ENCODE assay signal across 9 cellular contexts in genomic region chr1:16644179-16645043, GRCh38. TPM values are rescaled to one million over a fixed set of nuclear protein-coding genes. Genes with fewer than 3 reads are reported as not detected.
A peak's percentile ranks its signal among the peaks of the same experiment; 100 is the strongest.
DNase-seq lines count a peak whose midpoint lies in the region; ATAC-seq, FAIRE-seq and TF ChIP-seq lines count a peak whose summit lies in the region.
"Had no signal": no experiment of that assay in that cellular context is flagged by ENCODE, and none has a peak within 500 bp of the region (broad histone marks: within the 10 kb centered on the region; RNA-seq: fewer than 3 reads in every experiment).

No MANE protein-coding gene starts in this region.

- H3K4me1 ChIP-seq in HepG2 (ENCODE audit: insufficient read depth, low read length) = peaks cover 53% of the 10 kb centered on the region

- TF ChIP-seq CTCF in C4-2B (conservative IDR thresholded peaks at IDR 0.05) (peak; percentile 11; the same call in 1 of the 2 replicates), HepG2 (CRISPR knock-in tag; IDR thresholded peaks at IDR 0.05) (peak; percentile 97)

- TF ChIP-seq RAD21 in HepG2 (CRISPR knock-in tag; IDR thresholded peaks at IDR 0.05) = peak; percentile 84

- peak in 1 of 2 experiments; percentile 74; a peak in 2 of 4 replicates for TF ChIP-seq POLR2A in HepG2 (IDR thresholded peaks at IDR 0.05; ENCODE audit: insufficient read depth in 1 of 2, low read depth in 2 of 2, low read length in 2 of 2)

- peaks cover 68% of the 10 kb centered on the region for H3K79me2 ChIP-seq in HepG2 (ENCODE audit: insufficient read depth, low read length)

- H4K20me1 ChIP-seq in HepG2 (ENCODE audit: insufficient read depth, low read length) = peaks cover 32% of the 10 kb centered on the region

- FAIRE-seq in HepG2 (lab: Jason Lieb, UNC) = peak; percentile 76
- FAIRE-seq: endometrium had no signal

- peak; percentile 85 for ATAC-seq in GM19351 (IDR thresholded peaks at IDR 0.05; ENCODE audit: unreplicated experiment)
- peak; percentile 57 for ATAC-seq in HG03469 (IDR thresholded peaks at IDR 0.05; ENCODE audit: unreplicated experiment)
- ATAC-seq in HepG2 = peak; percentile 78

- no peak overlapping the region for H3K27ac Mint-ChIP-seq in activated CD4-positive, alpha-beta T cell treated with anti-CD3 and anti-CD28 coated beads, Interleukin-2, amount 10 ng/mL, durations not matched to agents 24 days and 14 days

- H3K4me3 Mint-ChIP-seq in activated CD4-positive, alpha-beta T cell treated with anti-CD3 and anti-CD28 coated beads, Interleukin-2, amount 10 ng/mL, durations not matched to agents 24 days and 14 days = no peak overlapping the region

- no peaks in the 10 kb centered on the region for H3K36me3 Mint-ChIP-seq in activated CD4-positive, alpha-beta T cell treated with anti-CD3 and anti-CD28 coated beads, Interleukin-2, amount 10 ng/mL, durations not matched to agents 24 days and 14 days (ENCODE audit: low read depth)

- H3K4me1 Mint-ChIP-seq in activated CD4-positive, alpha-beta T cell treated with anti-CD3 and anti-CD28 coated beads, Interleukin-2, amount 10 ng/mL, durations not matched to agents 24 days and 14 days = peaks cover 3% of the 10 kb centered on the region

- peak overlapping the region; percentile 96 for H3K4me2 ChIP-seq in HepG2 (ENCODE audit: low read depth, low read length)

- H3K27ac ChIP-seq in C4-2B (peak overlapping the region; percentile 82), HepG2 (ENCODE audit: extremely low read length, insufficient read depth, low read length) (peak overlapping the region; percentile 96)

- WGBS in HepG2 (ENCODE audit: low lambda C conversion rate) = under 1% methylated on average over 71 of the region's 71 CpGs

- TF ChIP-seq EP300 in HepG2 (IDR thresholded peaks at IDR 0.05; ENCODE audit: low read depth in 2 of 2, low read length in 2 of 2) (peak in 1 of 2 experiments; percentile 59; a peak in 3 of 4 replicates), HepG2 (CRISPR knock-in tag; IDR thresholded peaks at IDR 0.05; ENCODE audit: borderline replicate concordance) (peak; percentile 87)

- no TSS peak for BruUV-seq in HepG2 (replicated peaks; lab: Mats Ljungman, UMichigan)

- H3K9ac ChIP-seq in HepG2 (ENCODE audit: insufficient read depth, low read depth, low read length) = peak overlapping the region; percentile 99

- no peaks in the 10 kb centered on the region for H3K9me3 ChIP-seq in HepG2 (ENCODE audit: low read length)

- H2AFZ ChIP-seq in HepG2 (ENCODE audit: low read length) = no peak overlapping the region

- no peaks in the 10 kb centered on the region for H3K9me3 Mint-ChIP-seq in activated CD4-positive, alpha-beta T cell treated with anti-CD3 and anti-CD28 coated beads, Interleukin-2, amount 10 ng/mL, durations not matched to agents 24 days and 14 days

- peak overlapping the region; percentile 85 to 96 (median 90) for H3K4me3 ChIP-seq in HepG2 (replicated peaks in 1 of 3; ENCODE audit: insufficient read depth in 1 of 3, low read depth in 2 of 3, low read length in 3 of 3)

- H3K27me3 ChIP-seq in HepG2 (ENCODE audit: control insufficient read depth in 1 of 2, insufficient read depth in 2 of 2, low read length in 2 of 2) = no peaks in the 10 kb centered on the region; a peak in 1 of 5 replicates

- intact Hi-C loops in activated CD4-positive, alpha-beta T cell treated with anti-CD3 and anti-CD28 coated beads, Interleukin-2, amount 10 ng/mL, durations not matched to agents 24 days and 14 days (cut with micrococcal nuclease) = no loop called here
- intact Hi-C loops in HepG2 (cut with micrococcal nuclease; ENCODE audit: unreplicated experiment) = no loop called here

- in situ Hi-C loops in HepG2 (cut with HindIII; ENCODE audit: extremely low pct_ligation_motif_present, low pct_unique_long_range_greater_than_20kb) = no loop called here

- POLR2A ChIA-PET in HepG2 (lab: Yijun Ruan, JAX) = interaction anchor here (1.0 to 2.4 kb wide), 9 partner anchors 8 to 797 kb away, joined by 3 to 17 read pairs (median 5); partner anchors contain the start of genes RNU1-1 and SPEN

- peaks cover 4% of the 10 kb centered on the region for H3K27me3 Mint-ChIP-seq in activated CD4-positive, alpha-beta T cell treated with anti-CD3 and anti-CD28 coated beads, Interleukin-2, amount 10 ng/mL, durations not matched to agents 24 days and 14 days

- H3K36me3 ChIP-seq in HepG2 (replicated peaks in 1 of 2; ENCODE audit: control insufficient read depth in 1 of 2, insufficient read depth in 2 of 2, low read length in 2 of 2) = peaks cover 6 to 21% of the 10 kb centered on the region in 2 experiments; a peak in 4 of 5 replicates

- CTCF ChIA-PET in HepG2 (lab: Yijun Ruan, JAX; ENCODE audit: low intra/inter-chr PET ratio, low total read pairs) = no interaction called here

- peak; percentile 72 for DNase-seq in NCI-H524 treated with DMSO at 0.1 percent for 48 hours (lab: John Stamatoyannopoulos, UW)
- DNase-seq in activated CD4-positive, alpha-beta T cell treated with anti-CD3 and anti-CD28 coated beads, Interleukin-2, amount 10 ng/mL, durations not matched to agents 24 days and 14 days = peak; percentile 100
- peak; percentile 100 for DNase-seq in dermis blood vessel endothelial cell
- DNase-seq in HepG2 (ENCODE audit: low spot score) = peak; percentile 96
- DNase-seq in stimulated activated CD4-positive, alpha-beta T cell treated with anti-CD3 and anti-CD28 coated beads, Interleukin-2, amount 100 ng/mL, for 4 hours (ENCODE audit: low read depth) = peak; percentile 98

TF ChIP-seq in HepG2, 621 proteins besides CTCF, POLR2A, EP300 and RAD21 (continues in another document):
- TF ChIP-seq MTF2 (CRISPR knock-in tag; IDR thresholded peaks at IDR 0.05; ENCODE audit: borderline replicate concordance) = 0 out of 2 replicates have a peak, but pooled peaks have one; percentile 94
- 0 out of 2 replicates have a peak, but pooled peaks have one; percentile 9 for TF ChIP-seq MTA3 (CRISPR knock-in tag; IDR thresholded peaks at IDR 0.05)

RNA-seq across cellular contexts. Expression of gene RNU1-3, which starts 22.3 kb away (rescaled TPM):
- 1,962 and 2,189 TPM in 2 replicates for total RNA-seq in activated CD4-positive, alpha-beta T cell treated with anti-CD3 and anti-CD28 coated beads, Interleukin-2, amount 10 ng/mL, durations not matched to agents 24 days and 14 days
- total RNA-seq in dermis blood vessel endothelial cell = under 0.01 TPM in 2 replicates
- 859 and 11,018 TPM in 2 replicates for total RNA-seq in HepG2 (2016; rRNA removed; fragmentation: Illumina TruSeq; extraction: Trizol)
- total RNA-seq in HepG2 (2016; cell fraction: cytosol; rRNA removed; fragmentation: Illumina TruSeq; extraction: Trizol; ENCODE audit: low read depth) = 16,281 and 17,236 TPM in 2 replicates
- 1,309 and 10,613 TPM in 2 replicates for total RNA-seq in HepG2 (2016; cell fraction: insoluble cytoplasmic fraction; rRNA removed; fragmentation: Illumina TruSeq; extraction: Trizol)
- 2,848 and 3,475 TPM in 2 replicates for total RNA-seq in HepG2 (2016; cell fraction: membrane; rRNA removed; fragmentation: Illumina TruSeq; extraction: Trizol)
- 52,466 and 64,417 TPM in 2 replicates for total RNA-seq in HepG2 (2016; cell fraction: nucleus; rRNA removed; fragmentation: Illumina TruSeq; extraction: Trizol)
- polyA plus RNA-seq in HepG2 (2011; rRNA removed) = under 0.01 TPM in 2 replicates
- polyA plus RNA-seq in HepG2 (2011; cell fraction: cytosol; rRNA removed) = under 0.01 TPM in 2 replicates
- under 0.01 TPM in 2 replicates for polyA plus RNA-seq in HepG2 (2011; cell fraction: nucleus; rRNA removed)
- 59.2 and 78.2 TPM in 2 replicates for polyA plus RNA-seq in HepG2 (2012)
- polyA plus RNA-seq in HepG2 (2016; cell fraction: cytosol; fragmentation: Illumina TruSeq; extraction: Trizol; ENCODE audit: low read depth) = 27.3 and 44.4 TPM in 2 replicates
- polyA plus RNA-seq in HepG2 (2016; cell fraction: insoluble cytoplasmic fraction; fragmentation: Illumina TruSeq; extraction: Trizol; ENCODE audit: low read depth) = not detected in 2 replicates
- polyA plus RNA-seq in HepG2 (2016; cell fraction: membrane; fragmentation: Illumina TruSeq; extraction: Trizol; ENCODE audit: low read depth) = not detected in 2 replicates
- 32.8 TPM in 1 of 2 replicates, not detected in the other for polyA plus RNA-seq in HepG2 (2016; cell fraction: nucleus; fragmentation: Illumina TruSeq; extraction: Trizol; ENCODE audit: insufficient read depth, low read depth)
- polyA minus RNA-seq in HepG2 (2011; rRNA and poly(A)+ RNA removed; ENCODE audit: low replicate concordance) = 12,820 and 15,604 TPM in 2 replicates
- polyA minus RNA-seq in HepG2 (2011; cell fraction: cytosol; rRNA and poly(A)+ RNA removed) = 90,102 and 105,040 TPM in 2 replicates
- polyA minus RNA-seq in HepG2 (2011; cell fraction: nucleus; rRNA and poly(A)+ RNA removed) = 42,574 and 58,030 TPM in 2 replicates

RNA-seq across cellular contexts. Expression of gene NBPF1, which starts 31.0 kb away (rescaled TPM):
- 4.2 and 5.1 TPM in 2 replicates for total RNA-seq in activated CD4-positive, alpha-beta T cell treated with anti-CD3 and anti-CD28 coated beads, Interleukin-2, amount 10 ng/mL, durations not matched to agents 24 days and 14 days
- total RNA-seq in dermis blood vessel endothelial cell (35.1 and 46.3 TPM in 2 replicates), HepG2 (2016; rRNA removed; fragmentation: Illumina TruSeq; extraction: Trizol) (35.6 and 36.2 TPM in 2 replicates)
- 2.8 and 3.7 TPM in 2 replicates for total RNA-seq in HepG2 (2016; cell fraction: cytosol; rRNA removed; fragmentation: Illumina TruSeq; extraction: Trizol; ENCODE audit: low read depth)
- 33.6 and 35.9 TPM in 2 replicates for total RNA-seq in HepG2 (2016; cell fraction: insoluble cytoplasmic fraction; rRNA removed; fragmentation: Illumina TruSeq; extraction: Trizol)
- total RNA-seq in HepG2 (2016; cell fraction: membrane; rRNA removed; fragmentation: Illumina TruSeq; extraction: Trizol) = 12.7 and 15.7 TPM in 2 replicates
- 43.1 and 51.6 TPM in 2 replicates for total RNA-seq in HepG2 (2016; cell fraction: nucleus; rRNA removed; fragmentation: Illumina TruSeq; extraction: Trizol)
- 30.3 and 38.8 TPM in 2 replicates for polyA plus RNA-seq in HepG2 (2011; rRNA removed)
- 13.9 and 24.8 TPM in 2 replicates for polyA plus RNA-seq in HepG2 (2011; cell fraction: cytosol; rRNA removed)
- polyA plus RNA-seq in HepG2 (2011; cell fraction: nucleus; rRNA removed) = 44.1 and 66.8 TPM in 2 replicates
- polyA plus RNA-seq in HepG2 (2012) = 24.2 and 34.4 TPM in 2 replicates
- polyA plus RNA-seq in HepG2 (2016; cell fraction: cytosol; fragmentation: Illumina TruSeq; extraction: Trizol; ENCODE audit: low read depth) = 3.5 and 3.8 TPM in 2 replicates
- 24.0 and 26.6 TPM in 2 replicates for polyA plus RNA-seq in HepG2 (2016; cell fraction: insoluble cytoplasmic fraction; fragmentation: Illumina TruSeq; extraction: Trizol; ENCODE audit: low read depth)
- 12.4 and 14.6 TPM in 2 replicates for polyA plus RNA-seq in HepG2 (2016; cell fraction: membrane; fragmentation: Illumina TruSeq; extraction: Trizol; ENCODE audit: low read depth)
- polyA plus RNA-seq in HepG2 (2016; cell fraction: nucleus; fragmentation: Illumina TruSeq; extraction: Trizol; ENCODE audit: insufficient read depth, low read depth) = 54.4 and 54.5 TPM in 2 replicates
- polyA minus RNA-seq in HepG2 (2011; rRNA and poly(A)+ RNA removed; ENCODE audit: low replicate concordance) = 29.8 and 35.9 TPM in 2 replicates
- polyA minus RNA-seq in HepG2 (2011; cell fraction: cytosol; rRNA and poly(A)+ RNA removed) = 20.5 and 26.0 TPM in 2 replicates
- polyA minus RNA-seq in HepG2 (2011; cell fraction: nucleus; rRNA and poly(A)+ RNA removed) = 98.8 and 162 TPM in 2 replicates

Comparison
In these comparisons a context has a peak if more than half of its experiments do, and no peak if none do; other contexts are left out.
1. Peak in every context shown above with its lines: DNase-seq, ATAC-seq, H3K4me3 ChIP-seq and H3K27ac ChIP-seq.
2. RNA of gene RNU1-3, which starts 22.3 kb away (total RNA-seq): 859 to 64,417 TPM in HepG2 and 1,962 to 2,189 TPM in activated CD4-positive, alpha-beta T cell treated with anti-CD3 and anti-CD28 coated beads, Interleukin-2, amount 10 ng/mL, durations not matched to agents 24 days and 14 days; under 0.01 TPM in dermis blood vessel endothelial cell; every median in the first group is over 100 times any median in the second.